ENCODE assay signal across 9 cellular contexts in the genomic region with DNA sequence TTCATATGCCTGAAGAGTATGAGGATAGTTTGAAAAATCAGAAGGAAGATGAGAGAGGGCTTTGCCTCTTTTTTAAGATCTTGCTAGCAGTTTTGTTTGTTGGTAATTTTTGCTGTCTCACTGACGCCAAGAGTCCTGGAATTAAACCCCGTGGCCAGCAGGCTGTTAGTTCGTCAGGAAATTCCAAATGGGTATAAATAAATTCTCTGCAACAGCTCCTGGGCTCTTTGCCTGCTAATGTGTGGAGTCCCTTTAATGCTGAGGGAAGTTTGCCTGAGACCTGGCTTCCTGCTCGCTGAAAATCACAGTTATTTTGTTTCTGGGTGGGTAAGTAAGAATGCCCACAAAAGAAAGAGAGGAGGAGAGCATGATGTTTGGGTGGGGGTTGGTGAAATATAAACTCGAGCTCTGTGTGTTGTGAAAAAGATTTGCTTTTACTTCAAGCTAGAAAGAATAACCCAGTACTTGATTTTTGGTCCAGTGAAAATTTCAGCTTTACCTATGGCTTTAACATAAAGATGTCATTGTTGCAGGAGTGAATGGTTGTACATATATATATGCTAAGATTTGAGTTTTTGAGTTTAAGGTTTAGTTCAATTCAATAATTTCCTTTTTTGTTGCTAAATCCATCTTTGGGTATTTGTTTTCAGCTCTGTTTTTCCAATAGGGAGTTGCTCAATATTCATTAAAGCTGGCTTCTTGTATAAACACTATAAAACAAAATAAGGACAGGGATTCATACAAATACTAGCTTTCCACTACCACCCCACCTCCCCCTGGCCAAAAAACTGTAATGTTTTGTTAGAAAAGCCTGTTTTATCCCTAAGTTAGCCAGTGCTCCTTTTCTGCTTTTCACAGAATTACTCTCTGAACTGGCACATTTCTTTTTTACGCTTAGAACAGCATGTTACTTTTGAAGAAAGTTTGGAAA.
DNase-seq lines count a peak whose midpoint lies in the region; ATAC-seq and TF ChIP-seq lines count a peak whose summit lies in the region.
"Had no signal": no experiment of that assay in that cellular context is flagged by ENCODE, and none has a peak within 500 bp of the region (broad histone marks: within the 10 kb centered on the region; RNA-seq: fewer than 3 reads in every experiment).

No MANE protein-coding gene starts in this region.

- H3K4me1 ChIP-seq in Loucy (ENCODE audit: insufficient read depth, low read length, poor library complexity, severe bottlenecking) (peaks cover 56% of the 10 kb centered on the region), suprapubic skin (peaks cover 77% of the 10 kb centered on the region)

- peak overlapping the region; percentile 78 for H3K4me2 ChIP-seq in Loucy (ENCODE audit: low read depth, low read length, poor library complexity, severe bottlenecking)

- H3K4me3 ChIP-seq in Loucy (ENCODE audit: low read length, poor library complexity, severe bottlenecking), result peak overlapping the region; percentile 59
- H3K4me3 ChIP-seq in suprapubic skin, result peak overlapping the region; percentile 31

- H2AFZ ChIP-seq in Loucy (ENCODE audit: low read length), result peak overlapping the region; percentile 64

- H3K36me3 ChIP-seq in Loucy (ENCODE audit: insufficient read depth, low read length) (no peaks in the 10 kb centered on the region), suprapubic skin (no peaks in the 10 kb centered on the region)

- H3K9me3 ChIP-seq in Loucy (ENCODE audit: insufficient read depth, low read depth, low read length) (no peaks in the 10 kb centered on the region), suprapubic skin (no peaks in the 10 kb centered on the region)

- H3K27me3 ChIP-seq in Loucy (ENCODE audit: insufficient read depth, low read length, poor library complexity, severe bottlenecking), result no peaks in the 10 kb centered on the region
- no peaks in the 10 kb centered on the region for H3K27me3 ChIP-seq in suprapubic skin

- H3K9ac ChIP-seq in Loucy (ENCODE audit: low read depth, low read length, poor library complexity, severe bottlenecking), result peak overlapping the region; percentile 64

- TF ChIP-seq POLR2A in suprapubic skin (IDR thresholded peaks at IDR 0.05), result no peak

- no peaks in the 10 kb centered on the region for H3F3A ChIP-seq in Loucy (ENCODE audit: low read depth)

- H3K9me2 ChIP-seq in Loucy (replicated peaks; ENCODE audit: low read depth, low read length), result no peaks in the 10 kb centered on the region

- no peak for ATAC-seq in GM18873 (IDR thresholded peaks at IDR 0.05; ENCODE audit: low FRiP score, unreplicated experiment)
- ATAC-seq in HG03571 (IDR thresholded peaks at IDR 0.05; ENCODE audit: unreplicated experiment), result no peak

- 12% methylated on average over 6 of the region's 6 CpGs for WGBS in suprapubic skin

- no peak for TF ChIP-seq EP300 in suprapubic skin (IDR thresholded peaks at IDR 0.05)

- peak overlapping the region; percentile 89 for H3K27ac ChIP-seq in suprapubic skin

- H4K20me1 ChIP-seq in Loucy (ENCODE audit: insufficient read depth, low read length, poor library complexity, severe bottlenecking), result no peaks in the 10 kb centered on the region

- no peaks in the 10 kb centered on the region for H3K79me2 ChIP-seq in Loucy (ENCODE audit: insufficient read depth, low read length)

- peak; percentile 71 for DNase-seq in dedifferentiated amniotic fluid mesenchymal stem cell (ENCODE audit: extremely low spot score)
- peak; percentile 89 to 92 for DNase-seq in lung microvascular endothelial cell (ENCODE audit: low read depth in 2 of 2)
- DNase-seq in suprapubic skin (ENCODE audit: low spot score in 2 of 2), result no peak
- DNase-seq in NCI-H146 treated with DMSO at 0.1 percent for 48 hours (lab: John Stamatoyannopoulos, UW; ENCODE audit: unreplicated experiment), result no peak
- no peak for DNase-seq in GF-D8 (lab: John Stamatoyannopoulos, UW)
- DNase-seq: NCI-H524 treated with DMSO at 0.1 percent for 48 hours had no signal

- no peak for TF ChIP-seq CTCF in Loucy (conservative IDR thresholded peaks at IDR 0.05; ENCODE audit: low read length)
- no peak for TF ChIP-seq CTCF in suprapubic skin (IDR thresholded peaks at IDR 0.05)

Comparison
In these comparisons a context has a peak if more than half of its experiments do, and no peak if none do; other contexts are left out.
1. DNase-seq: peak in dedifferentiated amniotic fluid mesenchymal stem cell (single experiment) and lung microvascular endothelial cell (2 of 2); none in suprapubic skin (0 of 2), NCI-H146 treated with DMSO at 0.1 percent for 48 hours (single experiment) and GF-D8 (single experiment).